ENCODE assay signal across 14 cellular contexts in genomic region chr7:122006687-122007086, GRCh38.
A peak's percentile ranks its signal among the peaks of the same experiment; 100 is the strongest.
DNase-seq lines count a peak whose midpoint lies in the region; ATAC-seq and TF ChIP-seq lines count a peak whose summit lies in the region.
"Had no signal": no experiment of that assay in that cellular context is flagged by ENCODE, and none has a peak within 500 bp of the region (broad histone marks: within the 10 kb centered on the region; RNA-seq: fewer than 3 reads in every experiment).

No MANE protein-coding gene starts in this region.

- H4K20me1 ChIP-seq in PC-3 (ENCODE audit: low read length): no peaks in the 10 kb centered on the region

- no peaks in the 10 kb centered on the region for H3K36me3 Mint-ChIP-seq in activated CD4-positive, alpha-beta memory T cell treated with anti-CD3 and anti-CD28 coated beads, Interleukin-2, amount 10 ng/mL, durations not matched to agents 7 days and 5 days (ENCODE audit: low read depth)
- H3K36me3 Mint-ChIP-seq: naive thymus-derived CD8-positive, alpha-beta T cell had no signal

- no peaks in the 10 kb centered on the region for H3K4me1 Mint-ChIP-seq in activated CD4-positive, alpha-beta memory T cell treated with anti-CD3 and anti-CD28 coated beads, Interleukin-2, amount 10 ng/mL, durations not matched to agents 7 days and 5 days
- H3K4me1 Mint-ChIP-seq: naive thymus-derived CD8-positive, alpha-beta T cell had no signal

- H3K27ac ChIP-seq in PC-3 (ENCODE audit: low read length) (no peak overlapping the region), foreskin keratinocyte (no peak overlapping the region), sigmoid colon (no peak overlapping the region)
- H3K27ac ChIP-seq: thyroid gland had no signal

- no peaks in the 10 kb centered on the region for H3K9me2 ChIP-seq in PC-3 (replicated peaks; ENCODE audit: low read length)

- peaks cover 5% of the 10 kb centered on the region; the same call in 1 of the 2 replicates for H3K4me1 ChIP-seq in PC-3 (ENCODE audit: insufficient read depth, low read length)
- peaks cover 10% of the 10 kb centered on the region for H3K4me1 ChIP-seq in foreskin keratinocyte
- H3K4me1 ChIP-seq in sigmoid colon: no peaks in the 10 kb centered on the region
- H3K4me1 ChIP-seq: thyroid gland had no signal

- WGBS in sigmoid colon, 2 donors: 1 to 14% methylated on average over 2 of the region's 2 CpGs

- H3K9me3 ChIP-seq in PC-3 (ENCODE audit: low read length) (no peaks in the 10 kb centered on the region), sigmoid colon (no peaks in the 10 kb centered on the region)
- H3K9me3 ChIP-seq: thyroid gland had no signal

- H3K36me3 ChIP-seq in PC-3 (ENCODE audit: low read depth, low read length) (no peaks in the 10 kb centered on the region), sigmoid colon (no peaks in the 10 kb centered on the region)
- H3K36me3 ChIP-seq: thyroid gland had no signal

- no peak overlapping the region for H3K4me3 Mint-ChIP-seq in activated CD4-positive, alpha-beta memory T cell treated with anti-CD3 and anti-CD28 coated beads, Interleukin-2, amount 10 ng/mL, durations not matched to agents 7 days and 5 days
- H3K4me3 Mint-ChIP-seq: activated T-helper 1 cell treated with anti-CD3 and anti-CD28 coated beads, Interleukin-12 subunit alpha, Interleukin-12 subunit beta, Interleukin-2, Interleukin-4 antibody, amounts not matched to agents 30 ng/mL and 10 ng/mL and 1 ng/mL, durations not matched to agents 14 hours and 24 hours and 36 hours; naive thymus-derived CD8-positive, alpha-beta T cell had no signal

- CTCF ChIA-PET in PC-3 (lab: Charles Lee): no interaction called here
- CTCF ChIA-PET in activated CD4-positive, alpha-beta memory T cell treated with anti-CD3 and anti-CD28 coated beads, Interleukin-2, amount 10 ng/mL, durations not matched to agents 7 days and 5 days (lab: Charles Lee): interaction anchor here (0.6 to 0.9 kb wide), 2 partner anchors 12 to 676 kb away, joined by 4 read pairs; no protein-coding TSS in a partner anchor

- H3K9ac ChIP-seq in PC-3 (ENCODE audit: low read length): no peak overlapping the region

- TF ChIP-seq CTCF in PC-3 (conservative IDR thresholded peaks at IDR 0.05; ENCODE audit: low read depth, low read length) (no peak), foreskin keratinocyte (conservative IDR thresholded peaks at IDR 0.05) (peak; percentile 44), sigmoid colon (IDR thresholded peaks at IDR 0.05) (no peak)

- TF ChIP-seq POLR2A in sigmoid colon (IDR thresholded peaks at IDR 0.05): no peak

- no peak for TF ChIP-seq EP300 in sigmoid colon (IDR thresholded peaks at IDR 0.05)

- H3K9me3 Mint-ChIP-seq in activated CD4-positive, alpha-beta memory T cell treated with anti-CD3 and anti-CD28 coated beads, Interleukin-2, amount 10 ng/mL, durations not matched to agents 7 days and 5 days: no peaks in the 10 kb centered on the region
- H3K9me3 Mint-ChIP-seq: activated T-helper 1 cell treated with anti-CD3 and anti-CD28 coated beads, Interleukin-12 subunit alpha, Interleukin-12 subunit beta, Interleukin-2, Interleukin-4 antibody, amounts not matched to agents 30 ng/mL and 10 ng/mL and 1 ng/mL, durations not matched to agents 14 hours and 24 hours and 36 hours had no signal

- H3K4me3 ChIP-seq in PC-3 (ENCODE audit: low read length) (no peak overlapping the region), sigmoid colon (no peak overlapping the region)
- H3K4me3 ChIP-seq: thyroid gland had no signal

- no peaks in the 10 kb centered on the region for H3F3A ChIP-seq in PC-3 (ENCODE audit: low read length, unreplicated experiment)

- H3K79me2 ChIP-seq in PC-3 (ENCODE audit: low read length): no peaks in the 10 kb centered on the region

- no peak overlapping the region for H2AFZ ChIP-seq in PC-3 (ENCODE audit: low read length)

- no peaks in the 10 kb centered on the region for H3K27me3 Mint-ChIP-seq in activated CD4-positive, alpha-beta memory T cell treated with anti-CD3 and anti-CD28 coated beads, Interleukin-2, amount 10 ng/mL, durations not matched to agents 7 days and 5 days

- POLR2A ChIA-PET in PC-3 (lab: Charles Lee; ENCODE audit: unreplicated experiment): no interaction called here
- POLR2A ChIA-PET in activated CD4-positive, alpha-beta memory T cell treated with anti-CD3 and anti-CD28 coated beads, Interleukin-2, amount 10 ng/mL, durations not matched to agents 7 days and 5 days (lab: Charles Lee): no interaction called here

- no peak overlapping the region for H3K27ac Mint-ChIP-seq in activated CD4-positive, alpha-beta memory T cell treated with anti-CD3 and anti-CD28 coated beads, Interleukin-2, amount 10 ng/mL, durations not matched to agents 7 days and 5 days
- H3K27ac Mint-ChIP-seq: activated T-helper 1 cell treated with anti-CD3 and anti-CD28 coated beads, Interleukin-12 subunit alpha, Interleukin-12 subunit beta, Interleukin-2, Interleukin-4 antibody, amounts not matched to agents 30 ng/mL and 10 ng/mL and 1 ng/mL, durations not matched to agents 14 hours and 24 hours and 36 hours; naive thymus-derived CD8-positive, alpha-beta T cell had no signal

- no peaks in the 10 kb centered on the region; the same call in 1 of the 2 replicates for H3K27me3 ChIP-seq in PC-3 (ENCODE audit: low read length)
- no peaks in the 10 kb centered on the region for H3K27me3 ChIP-seq in foreskin keratinocyte
- no peaks in the 10 kb centered on the region for H3K27me3 ChIP-seq in sigmoid colon
- H3K27me3 ChIP-seq: thyroid gland had no signal

- intact Hi-C loops in PC-3 (cut with micrococcal nuclease): no loop called here
- intact Hi-C loops in sigmoid colon (cut with DNase I): no loop called here

- no peak overlapping the region for H3K4me2 ChIP-seq in PC-3 (ENCODE audit: low read length)

- DNase-seq in DMS53 (lab: John Stamatoyannopoulos, UW) (peak; percentile 98), NCI-H1436 treated with DMSO at 0.1 percent for 48 hours (lab: John Stamatoyannopoulos, UW) (peak; percentile 21), PC-3 (peak; percentile 20), foreskin keratinocyte (peak; percentile 75 to 79), sigmoid colon (no peak), GDM1 (lab: John Stamatoyannopoulos, UW) (no peak), EL (no peak)
- DNase-seq in activated CD4-positive, alpha-beta memory T cell treated with anti-CD3 and anti-CD28 coated beads, Interleukin-2, amount 10 ng/mL, durations not matched to agents 7 days and 5 days: no peak
- DNase-seq: amniotic stem cell; GF-D8; naive thymus-derived CD8-positive, alpha-beta T cell; stimulated activated CD4-positive, alpha-beta T cell treated with anti-CD3 and anti-CD28 coated beads, Interleukin-1b, Interleukin-23, amount 100 ng/mL, for 48 hours; thyroid gland had no signal

- BruUV-seq in PC-3 (replicated peaks; lab: Mats Ljungman, UMichigan): no TSS peak

- no peak; the same call in 1 of the 2 replicates for ATAC-seq in PC-3
- ATAC-seq in foreskin keratinocyte: peak; percentile 97
- ATAC-seq: naive thymus-derived CD8-positive, alpha-beta T cell had no signal

Comparison
In these comparisons a context has a peak if more than half of its experiments do, and no peak if none do; other contexts are left out.
1. DNase-seq: peak in DMS53 (single experiment), NCI-H1436 treated with DMSO at 0.1 percent for 48 hours (single experiment), PC-3 (single experiment) and foreskin keratinocyte (2 of 2); none in sigmoid colon (single experiment), GDM1 (single experiment), EL (single experiment) and activated CD4-positive, alpha-beta memory T cell treated with anti-CD3 and anti-CD28 coated beads, Interleukin-2, amount 10 ng/mL, durations not matched to agents 7 days and 5 days (single experiment).